ENCODE assay signal across 15 cellular contexts in genomic region chr1:115495603-115496002, GRCh38.
A peak's percentile ranks its signal among the peaks of the same experiment; 100 is the strongest.
DNase-seq lines count a peak whose midpoint lies in the region; ATAC-seq and TF ChIP-seq lines count a peak whose summit lies in the region.
"Had no signal": no experiment of that assay in that cellular context is flagged by ENCODE, and none has a peak within 500 bp of the region (broad histone marks: within the 10 kb centered on the region; RNA-seq: fewer than 3 reads in every experiment).

No MANE protein-coding gene starts in this region.

- ATAC-seq in GM21515 (IDR thresholded peaks at IDR 0.05; ENCODE audit: unreplicated experiment) (no peak), mucosa of descending colon (no peak)
- ATAC-seq: WTC11 had no signal

- no peaks in the 10 kb centered on the region for H3K4me1 ChIP-seq in mucosa of descending colon (ENCODE audit: low read depth)
- H3K4me1 ChIP-seq: prostate gland, vagina had no signal

- no peak overlapping the region for H3K4me3 ChIP-seq in mucosa of descending colon
- H3K4me3 ChIP-seq: prostate gland, vagina had no signal

- no peaks in the 10 kb centered on the region for H3K9me3 ChIP-seq in mucosa of descending colon
- H3K9me3 ChIP-seq: prostate gland, vagina had no signal

- intact Hi-C loops in mucosa of descending colon (cut with DNase I, micrococcal nuclease): no loop called here

- DNase-seq in AG09319 (ENCODE audit: extremely low read depth, low read depth): peak; percentile 36
- DNase-seq in LHCN-M2 (ENCODE audit: low read depth): peak; percentile 10
- DNase-seq in astrocyte of the hippocampus (ENCODE audit: low read depth, low spot score): peak; percentile 77
- peak; percentile 30 for DNase-seq in hepatic stellate cell (ENCODE audit: low spot score)
- no peak for DNase-seq in medulla oblongata (ENCODE audit: extremely low spot score)
- no peak for DNase-seq in mucosa of descending colon
- DNase-seq in activated gamma-delta T cell (lab: John Stamatoyannopoulos, UW): no peak
- DNase-seq: activated effector memory CD4-positive, alpha-beta T cell treated with anti-CD3 and anti-CD28 coated beads, Interleukin-2, amount 50 U/mL, for 16 hours; naive B cell; NCI-H187; NCI-H510A had no signal

- no peak for TF ChIP-seq CTCF in AG09319 (IDR thresholded peaks at IDR 0.05; ENCODE audit: low read depth, low read length)
- TF ChIP-seq CTCF in mucosa of descending colon (IDR thresholded peaks at IDR 0.05): no peak

- H3K36me3 ChIP-seq in mucosa of descending colon (ENCODE audit: low read depth): no peaks in the 10 kb centered on the region
- H3K36me3 ChIP-seq: prostate gland, vagina had no signal

Comparison
In these comparisons a context has a peak if more than half of its experiments do, and no peak if none do; other contexts are left out.
1. DNase-seq: peak in AG09319 (single experiment), LHCN-M2 (single experiment), astrocyte of the hippocampus (single experiment) and hepatic stellate cell (single experiment); none in medulla oblongata (single experiment), mucosa of descending colon (0 of 3) and activated gamma-delta T cell (single experiment).